ENCODE assay signal across 8 cellular contexts in the genomic region with DNA sequence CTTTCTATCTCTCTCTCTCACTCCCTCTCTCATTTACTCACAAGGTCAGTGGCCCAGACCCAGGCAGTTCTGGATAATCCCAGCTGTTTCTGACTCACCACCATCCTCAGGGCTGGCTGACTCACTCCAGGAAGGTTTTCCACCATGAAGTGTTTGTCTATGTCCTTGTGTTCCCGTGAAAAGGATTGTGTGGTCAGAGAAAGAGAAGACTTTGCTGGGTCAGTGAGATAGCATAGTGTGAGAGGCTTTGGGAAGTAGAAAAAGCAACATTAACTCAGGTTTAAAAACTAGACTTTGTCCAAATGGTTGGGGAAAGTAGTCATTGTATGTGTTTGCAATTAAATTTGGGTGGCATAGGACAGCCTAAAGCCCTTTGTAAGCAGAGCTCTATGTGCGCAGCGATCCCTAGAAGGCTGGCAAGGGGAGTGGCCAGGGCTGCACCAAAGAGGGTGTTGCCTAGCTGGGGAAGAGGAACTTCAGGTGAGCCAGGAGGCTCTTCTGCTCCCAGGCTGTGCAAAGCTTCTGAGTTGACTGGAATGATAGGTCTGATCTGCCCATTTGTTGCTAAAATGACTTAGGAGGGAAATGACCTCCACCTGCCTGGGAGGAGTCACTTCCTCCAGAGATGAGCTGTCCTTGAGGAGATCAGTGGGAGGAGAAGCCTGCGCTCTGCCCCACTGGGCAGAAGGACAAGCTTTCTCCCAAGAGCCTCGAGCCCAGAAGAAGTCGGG. TPM values are rescaled to one million over a fixed set of nuclear protein-coding genes. Genes with fewer than 3 reads are reported as not detected.
DNase-seq lines count a peak whose midpoint lies in the region; ATAC-seq and TF ChIP-seq lines count a peak whose summit lies in the region.

No MANE protein-coding gene starts in this region.

- 76 to 81% methylated on average over 6 of the region's 6 CpGs for WGBS in endodermal cell (ENCODE audit: insufficient coverage in 1 of 2, insufficient read length in 1 of 2), 2 experiments
- no CpG with 5 or more reads among the region's 6 CpGs for WGBS in neuronal stem cell (ENCODE audit: extremely low coverage in 2 of 2, insufficient read length in 2 of 2, insufficient replicate concordance in 1 of 2), 2 donors

- peaks cover 8% of the 10 kb centered on the region for H3K4me1 ChIP-seq in endodermal cell (ENCODE audit: control insufficient read depth, insufficient read depth, low read length)
- H3K4me1 ChIP-seq in neuronal stem cell (ENCODE audit: control insufficient read depth in 2 of 2, insufficient read depth in 1 of 2, low read depth in 1 of 2, low read length in 2 of 2): peaks cover 3 to 16% of the 10 kb centered on the region in 2 donors

- H4K8ac ChIP-seq in neuronal stem cell (ENCODE audit: low read depth, low read length): no peak overlapping the region

- H3K79me1 ChIP-seq in neuronal stem cell (ENCODE audit: low read depth, low read length): no peaks in the 10 kb centered on the region

- H2AFZ ChIP-seq in neuronal stem cell (ENCODE audit: low read length): peak overlapping the region; percentile 63

- H3K14ac ChIP-seq in neuronal stem cell (ENCODE audit: low read length): no peak overlapping the region

- H2BK120ac ChIP-seq in neuronal stem cell (ENCODE audit: low read depth, low read length): no peak overlapping the region

- H3K27me3 ChIP-seq in endodermal cell (ENCODE audit: control insufficient read depth, insufficient read depth, low read length, poor library complexity, severe bottlenecking) (no peaks in the 10 kb centered on the region), neuronal stem cell (ENCODE audit: control insufficient read depth in 3 of 3, insufficient read depth in 3 of 3, low read depth in 1 of 3, low read length in 3 of 3) (no peaks in the 10 kb centered on the region)

- H3K23ac ChIP-seq in neuronal stem cell (ENCODE audit: low read depth, low read length, poor library complexity): no peak overlapping the region

- no peak overlapping the region for H4K91ac ChIP-seq in neuronal stem cell (ENCODE audit: low read depth, low read length, poor library complexity)

- H3K27ac Mint-ChIP-seq in endodermal cell: no peak overlapping the region

- H2BK12ac ChIP-seq in neuronal stem cell (ENCODE audit: low read length): no peak overlapping the region

- H3K27ac ChIP-seq in endodermal cell (ENCODE audit: low read depth, low read length) (no peak overlapping the region), neuronal stem cell (replicated peaks; ENCODE audit: low read length) (no peak overlapping the region)

- no peak overlapping the region for H2BK15ac ChIP-seq in neuronal stem cell (ENCODE audit: low read length)

- H3K36me3 ChIP-seq in endodermal cell (ENCODE audit: control insufficient read depth, insufficient read depth, low read length) (no peaks in the 10 kb centered on the region), neuronal stem cell (replicated peaks in 1 of 2; ENCODE audit: control insufficient read depth in 2 of 2, insufficient read depth in 2 of 2, low read length in 2 of 2) (no peaks in the 10 kb centered on the region)

- peak; percentile 79 for DNase-seq in NCI-H510A (lab: John Stamatoyannopoulos, UW)
- peak; percentile 71 for DNase-seq in endodermal cell
- DNase-seq in neuronal stem cell (ENCODE audit: low spot score): no peak
- DNase-seq in NCI-H2081 (lab: John Stamatoyannopoulos, UW): no peak
- no peak for DNase-seq in UCSD-AML1 (lab: John Stamatoyannopoulos, UW; ENCODE audit: unreplicated experiment)
- no peak for DNase-seq in stimulated activated naive CD4-positive, alpha-beta T cell (lab: John Stamatoyannopoulos, UW)

- H2AK5ac ChIP-seq in neuronal stem cell (ENCODE audit: low read depth, low read length): no peak overlapping the region

- no peaks in the 10 kb centered on the region for H3K9me3 ChIP-seq in endodermal cell (ENCODE audit: control insufficient read depth, low read length)
- no peaks in the 10 kb centered on the region for H3K9me3 ChIP-seq in neuronal stem cell (replicated peaks in 1 of 2; ENCODE audit: control insufficient read depth in 2 of 2, insufficient read depth in 1 of 2, low read depth in 1 of 2, low read length in 2 of 2)

- no peaks in the 10 kb centered on the region for H3K36me3 Mint-ChIP-seq in endodermal cell (ENCODE audit: low read depth)

- no peak overlapping the region for H3K18ac ChIP-seq in neuronal stem cell (ENCODE audit: low read length)

- H3K4me3 Mint-ChIP-seq in endodermal cell: no peak overlapping the region

- no peak for TF ChIP-seq CTCF in endodermal cell (conservative IDR thresholded peaks at IDR 0.05)

- no peak overlapping the region for H2BK5ac ChIP-seq in neuronal stem cell (ENCODE audit: low read length)

- H3K4me3 ChIP-seq in endodermal cell (ENCODE audit: low read length): no peak overlapping the region
- no peak overlapping the region for H3K4me3 ChIP-seq in neuronal stem cell (ENCODE audit: low read length in 2 of 2)

- ATAC-seq in GM18870 (IDR thresholded peaks at IDR 0.05; ENCODE audit: unreplicated experiment): peak; percentile 37
- no peak for ATAC-seq in HG02798 (IDR thresholded peaks at IDR 0.05; ENCODE audit: poor library complexity, unreplicated experiment)

- peaks cover 34% of the 10 kb centered on the region for H3K4me1 Mint-ChIP-seq in endodermal cell

- H3K4me2 ChIP-seq in neuronal stem cell (ENCODE audit: insufficient read depth, low read length, poor library complexity, severe bottlenecking): no peak overlapping the region

- peaks cover 19% of the 10 kb centered on the region for H3K27me3 Mint-ChIP-seq in endodermal cell (ENCODE audit: insufficient read depth)

- H3K9ac ChIP-seq in endodermal cell (ENCODE audit: extremely low read depth, low read length, poor library complexity, severe bottlenecking) (no peak overlapping the region), neuronal stem cell (ENCODE audit: low read depth, low read length, poor library complexity) (no peak overlapping the region)

- no peak overlapping the region for H3K4ac ChIP-seq in neuronal stem cell (ENCODE audit: low read length)

- no peaks in the 10 kb centered on the region for H3K9me3 Mint-ChIP-seq in endodermal cell

RNA-seq across cellular contexts. Expression of gene CAPN2, which starts 4.9 kb away (rescaled TPM):
- 10 to 100 TPM; 49.2 to 49.7 TPM for total RNA-seq in endodermal cell
- polyA plus RNA-seq in endodermal cell (2013, experiment 1 of 2): 71.5 TPM
- polyA plus RNA-seq in endodermal cell (2013, experiment 2 of 2): 75.9 TPM
- polyA plus RNA-seq in neuronal stem cell (2013, experiment 1 of 2): 50.4 TPM
- 50.8 TPM for polyA plus RNA-seq in neuronal stem cell (2013, experiment 2 of 2)

RNA-seq across cellular contexts. Expression of gene CAPN8, which starts 41.9 kb away (rescaled TPM):
- total RNA-seq in endodermal cell: under 1 TPM in 1 of 2 donors, not detected in 1; 0.44 TPM
- 0.64 TPM for polyA plus RNA-seq in endodermal cell (2013, experiment 1 of 2)
- not detected for polyA plus RNA-seq in endodermal cell (2013, experiment 2 of 2)
- polyA plus RNA-seq in neuronal stem cell (2013, experiment 1 of 2): 0.21 TPM
- polyA plus RNA-seq in neuronal stem cell (2013, experiment 2 of 2): 0.10 TPM

Comparison
In these comparisons a context has a peak if more than half of its experiments do, and no peak if none do; other contexts are left out.
1. DNase-seq: peak in NCI-H510A (single experiment) and endodermal cell (single experiment); none in neuronal stem cell (single experiment), NCI-H2081 (0 of 2), UCSD-AML1 (single experiment) and stimulated activated naive CD4-positive, alpha-beta T cell (0 of 6).